In the genomic region with DNA sequence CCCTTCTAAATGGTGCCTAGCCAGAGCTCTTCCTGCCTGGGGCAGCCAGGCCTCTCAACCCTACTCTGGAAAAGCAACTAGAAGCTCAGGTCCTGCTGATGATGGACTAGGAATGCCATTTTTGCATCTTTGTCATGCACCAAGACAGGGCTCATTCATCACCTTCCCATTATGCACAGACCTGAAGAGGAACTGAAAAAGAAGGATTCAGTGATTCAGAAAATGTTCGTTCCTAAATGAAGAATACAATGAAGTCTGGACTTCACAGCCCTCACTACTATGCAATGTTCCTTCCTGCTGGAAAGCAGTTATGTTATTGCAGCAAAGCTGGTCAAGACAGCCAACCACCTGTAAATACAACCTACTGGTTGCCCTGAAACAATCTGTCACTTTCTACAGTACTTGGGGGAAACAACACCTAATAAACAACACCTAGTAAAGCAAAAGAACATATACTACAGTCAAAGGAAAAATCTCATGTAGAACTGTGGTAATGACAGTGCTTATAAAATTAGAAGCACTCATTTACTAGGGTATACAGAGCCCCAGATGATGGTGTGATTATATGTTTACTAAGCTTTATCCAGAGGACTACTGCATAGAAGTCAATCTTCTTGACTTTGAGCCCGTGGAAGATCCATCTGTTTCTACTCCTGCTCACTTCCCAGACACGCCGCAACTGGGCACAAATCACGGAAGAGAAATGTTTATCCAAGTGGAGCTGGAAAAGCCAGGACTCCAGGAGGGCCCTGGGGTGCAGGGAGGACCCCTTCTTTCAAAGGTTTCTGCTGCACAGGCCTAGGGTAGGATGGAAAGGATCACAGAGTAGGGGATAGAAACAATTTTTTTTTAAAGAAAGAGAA, we compare ENCODE assay signal across 17 cellular contexts.
A peak's percentile ranks its signal among the peaks of the same experiment; 100 is the strongest.
DNase-seq lines count a peak whose midpoint lies in the region; ATAC-seq and TF ChIP-seq lines count a peak whose summit lies in the region.
"Had no signal": no experiment of that assay in that cellular context is flagged by ENCODE, and none has a peak within 500 bp of the region (broad histone marks: within the 10 kb centered on the region; RNA-seq: fewer than 3 reads in every experiment).

No MANE protein-coding gene starts in this region.

- no peaks in the 10 kb centered on the region for H3K9me3 Mint-ChIP-seq in nephron progenitor cell

- no peaks in the 10 kb centered on the region for H3K27me3 Mint-ChIP-seq in nephron progenitor cell (ENCODE audit: low read depth, poor library complexity)

- no peak for TF ChIP-seq CTCF in foreskin keratinocyte (conservative IDR thresholded peaks at IDR 0.05)
- no peak for TF ChIP-seq CTCF in nephron progenitor cell (IDR thresholded peaks at IDR 0.05)

- peak overlapping the region; percentile 96 for H3K27ac Mint-ChIP-seq in nephron progenitor cell

- no peaks in the 10 kb centered on the region for H3K4me1 ChIP-seq in foreskin keratinocyte

- peak; percentile 38 for ATAC-seq in Right ventricle myocardium inferior
- ATAC-seq in foreskin keratinocyte, result peak; percentile 10
- ATAC-seq in HG03521 (IDR thresholded peaks at IDR 0.05; ENCODE audit: unreplicated experiment), result no peak
- ATAC-seq in GM19328 (IDR thresholded peaks at IDR 0.05; ENCODE audit: unreplicated experiment), result no peak
- ATAC-seq in GM19455 (IDR thresholded peaks at IDR 0.05; ENCODE audit: unreplicated experiment), result no peak

- no peaks in the 10 kb centered on the region for H3K27me3 ChIP-seq in foreskin keratinocyte
- H3K27me3 ChIP-seq: SJSA1 had no signal

- intact Hi-C loops in Right ventricle myocardium inferior (cut with DNase I), result no loop called here
- intact Hi-C loops in cardiac septum (cut with DNase I), result no loop called here

- no peak overlapping the region for H3K27ac ChIP-seq in foreskin keratinocyte
- H3K27ac ChIP-seq: SJSA1 had no signal

- no peak for DNase-seq in Right ventricle myocardium inferior (ENCODE audit: missing footprints)
- DNase-seq in cardiac septum (ENCODE audit: low spot score), result no peak
- no peak for DNase-seq in foreskin keratinocyte
- DNase-seq in nephron progenitor cell, result no peak
- no peak for DNase-seq in anterior cingulate cortex (lab: John Stamatoyannopoulos, UW)
- DNase-seq: activated CD4-positive, alpha-beta T cell treated with anti-CD3 and anti-CD28 coated beads for 4 hours; activated CD8-positive, alpha-beta memory T cell treated with anti-CD3 and anti-CD28 coated beads, Interleukin-2, amount 50 U/mL, for 4 hours; GDM1; H7; head of caudate nucleus; NCI-H1694; NCI-H446 treated with DMSO at 0.1 percent for 48 hours; occipital lobe had no signal

- H3K4me3 Mint-ChIP-seq in nephron progenitor cell, result peak overlapping the region; percentile 10

- H3K36me3 Mint-ChIP-seq in nephron progenitor cell (ENCODE audit: low read depth), result peaks cover 19% of the 10 kb centered on the region

- H3K4me1 Mint-ChIP-seq in nephron progenitor cell, result peaks cover 84% of the 10 kb centered on the region

Comparison
In these comparisons a context has a peak if more than half of its experiments do, and no peak if none do; other contexts are left out.
1. ATAC-seq: peak in Right ventricle myocardium inferior (single experiment) and foreskin keratinocyte (single experiment); none in HG03521 (single experiment), GM19328 (single experiment) and GM19455 (single experiment).